ENCODE assay signal across 18 cellular contexts in the genomic region with DNA sequence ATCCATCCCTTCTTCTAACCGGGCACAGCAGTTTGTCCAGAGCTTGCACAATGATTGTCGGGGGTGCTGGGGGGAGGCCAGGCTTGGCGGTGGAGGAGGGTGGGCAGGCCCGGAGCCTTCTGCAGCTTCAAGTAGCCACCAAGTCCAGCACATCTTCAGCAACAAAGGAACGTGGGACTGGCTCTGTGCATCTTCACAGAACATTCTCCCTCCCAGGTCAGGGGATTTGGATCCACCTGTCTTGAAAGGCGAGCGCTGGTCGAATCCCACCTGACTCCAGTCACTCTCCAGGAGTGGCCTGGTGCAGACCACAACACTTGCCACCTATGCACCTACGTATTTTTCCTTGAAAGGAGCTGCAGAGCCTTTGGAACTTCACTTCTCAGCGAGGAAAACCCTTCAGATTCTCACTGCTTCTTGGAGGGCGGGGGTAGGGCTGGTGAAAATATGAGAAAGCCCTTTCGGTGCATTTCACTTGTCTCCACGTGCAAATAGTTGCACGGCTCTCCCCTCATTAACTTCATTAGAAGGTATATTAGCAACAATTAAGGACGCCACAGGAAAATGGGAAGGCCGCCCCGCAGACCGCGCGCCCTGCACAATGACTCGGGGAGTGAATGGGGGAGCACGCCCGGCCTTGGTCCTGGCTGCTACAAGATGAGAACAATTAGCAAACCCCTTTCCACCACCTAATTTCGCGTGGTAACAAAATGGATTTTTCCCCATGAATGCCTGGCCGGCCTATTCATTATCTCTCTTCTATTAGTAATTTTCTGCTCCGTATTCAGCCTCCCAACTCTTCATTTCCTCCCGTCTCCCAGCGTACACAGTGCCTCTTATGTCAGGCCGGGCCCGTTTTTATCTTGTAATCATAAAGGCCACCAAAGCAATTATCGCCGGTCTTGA.
DNase-seq lines count a peak whose midpoint lies in the region; ATAC-seq and TF ChIP-seq lines count a peak whose summit lies in the region.
"Had no signal": no experiment of that assay in that cellular context is flagged by ENCODE, and none has a peak within 500 bp of the region (broad histone marks: within the 10 kb centered on the region; RNA-seq: fewer than 3 reads in every experiment).

No MANE protein-coding gene starts in this region.

- no peak overlapping the region for H3K4me2 ChIP-seq in Karpas-422 (ENCODE audit: low read depth, low read length, poor library complexity, severe bottlenecking)

- H3K27ac Mint-ChIP-seq in brain (peak overlapping the region in 3 of 5 experiments; percentile 23 to 99 (median 95)), naive B cell (no peak overlapping the region)
- H3K27ac Mint-ChIP-seq in stimulated activated effector memory CD8-positive, alpha-beta T cell treated with anti-CD3 and anti-CD28 coated beads, Interleukin-12 subunit alpha, Interleukin-12 subunit beta, amount 100 ng/mL, for 72 hours, result no peak overlapping the region
- H3K27ac Mint-ChIP-seq: activated B cell treated with CpG ODN at 0.5 μM for 24 hours; activated T-helper 2 cell treated with anti-CD3 and anti-CD28 coated beads, Interferon-gamma antibody, Interleukin-2, Interleukin-4, amounts not matched to agents 10 μg/mL and 5 μg/mL and 100 μg/mL, durations not matched to agents 14 hours and 24 hours and 36 hours; stimulated activated memory B cell treated with anti-CD40 and anti-IgM and Interleukin-4, amounts not matched to agents 10 μg/mL and 1 μg/mL and 100 μg/mL, for 72 hours had no signal

- no peak overlapping the region for H2AFZ ChIP-seq in Karpas-422 (ENCODE audit: low read length)

- H3K27ac ChIP-seq in left ventricle myocardium inferior (replicated peaks) (no peak overlapping the region), urinary bladder (ENCODE audit: low read depth) (no peak overlapping the region), Karpas-422 (ENCODE audit: low read length) (no peak overlapping the region)
- H3K27ac ChIP-seq: esophagus muscularis mucosa, SJCRH30 had no signal

- 24% methylated on average over 33 of the region's 33 CpGs for WGBS in urinary bladder

- H3K36me3 Mint-ChIP-seq in brain (peaks cover 35% of the 10 kb centered on the region), naive B cell (no peaks in the 10 kb centered on the region)
- H3K36me3 Mint-ChIP-seq in stimulated activated effector memory CD8-positive, alpha-beta T cell treated with anti-CD3 and anti-CD28 coated beads, Interleukin-12 subunit alpha, Interleukin-12 subunit beta, amount 100 ng/mL, for 72 hours, result no peaks in the 10 kb centered on the region
- H3K36me3 Mint-ChIP-seq: stimulated activated memory B cell treated with anti-CD40 and anti-IgM and Interleukin-4, amounts not matched to agents 10 μg/mL and 1 μg/mL and 100 μg/mL, for 72 hours had no signal

- H3K9me2 ChIP-seq in Karpas-422 (replicated peaks; ENCODE audit: insufficient read depth, low read length), result no peaks in the 10 kb centered on the region

- H3K4me3 Mint-ChIP-seq in brain (peak overlapping the region in 3 of 5 experiments; percentile 86 to 88 (median 87)), naive B cell (peak overlapping the region in 5 of 8 donors; percentile 29 to 67 (median 40))
- no peak overlapping the region for H3K4me3 Mint-ChIP-seq in stimulated activated effector memory CD8-positive, alpha-beta T cell treated with anti-CD3 and anti-CD28 coated beads, Interleukin-12 subunit alpha, Interleukin-12 subunit beta, amount 100 ng/mL, for 72 hours
- H3K4me3 Mint-ChIP-seq: activated B cell treated with CpG ODN at 0.5 μM for 24 hours; stimulated activated memory B cell treated with anti-CD40 and anti-IgM and Interleukin-4, amounts not matched to agents 10 μg/mL and 1 μg/mL and 100 μg/mL, for 72 hours had no signal

- H3K9me3 ChIP-seq in left ventricle myocardium inferior (replicated peaks) (no peaks in the 10 kb centered on the region), Karpas-422 (ENCODE audit: low read length) (no peaks in the 10 kb centered on the region)
- H3K9me3 ChIP-seq: BE2C, esophagus muscularis mucosa, SJCRH30 had no signal

- DNase-seq in left ventricle myocardium inferior, result no peak
- DNase-seq in left ventricle myocardium superior, result no peak
- DNase-seq in naive B cell, result no peak
- no peak for DNase-seq in Karpas-422
- DNase-seq in stimulated activated effector memory CD8-positive, alpha-beta T cell treated with anti-CD3 and anti-CD28 coated beads, Interleukin-12 subunit alpha, Interleukin-12 subunit beta, amount 100 ng/mL, for 72 hours (ENCODE audit: low spot score in 2 of 2), result no peak
- DNase-seq: activated B cell treated with CpG ODN at 0.5 μM for 24 hours; BE2C; central memory CD4-positive, alpha-beta T cell; MV-4-11; NCI-H2171 treated with DMSO at 0.1 percent for 48 hours; SJCRH30; stimulated activated CD4-positive, alpha-beta T cell treated with anti-CD3 and anti-CD28 coated beads, Interleukin-4, amount 100 ng/mL, for 1 hour had no signal

- H3K4me1 ChIP-seq in left ventricle myocardium inferior (peaks cover 30% of the 10 kb centered on the region), urinary bladder (ENCODE audit: insufficient read depth) (peaks cover 4% of the 10 kb centered on the region), Karpas-422 (ENCODE audit: low read length) (no peaks in the 10 kb centered on the region)
- H3K4me1 ChIP-seq: BE2C, SJCRH30 had no signal

- TF ChIP-seq CTCF in left ventricle myocardium inferior (IDR thresholded peaks at IDR 0.05; ENCODE audit: borderline replicate concordance) (no peak), brain (conservative IDR thresholded peaks at IDR 0.05) (no peak)

- H3K4me3 ChIP-seq in left ventricle myocardium inferior, result peak overlapping the region; percentile 49
- peak overlapping the region; percentile 7 for H3K4me3 ChIP-seq in urinary bladder (ENCODE audit: low read depth, low read length)
- H3K4me3 ChIP-seq in Karpas-422 (ENCODE audit: low read length), result no peak overlapping the region
- H3K4me3 ChIP-seq: SJCRH30 had no signal

- H3K79me2 ChIP-seq in Karpas-422 (ENCODE audit: low read length), result no peaks in the 10 kb centered on the region

- H3K9me3 Mint-ChIP-seq in brain (peaks cover 0 to 83% (median 0%) of the 10 kb centered on the region in 5 experiments), naive B cell (peaks cover 0 to 4% (median 0%) of the 10 kb centered on the region in 7 donors)
- no peaks in the 10 kb centered on the region for H3K9me3 Mint-ChIP-seq in stimulated activated effector memory CD8-positive, alpha-beta T cell treated with anti-CD3 and anti-CD28 coated beads, Interleukin-12 subunit alpha, Interleukin-12 subunit beta, amount 100 ng/mL, for 72 hours
- H3K9me3 Mint-ChIP-seq: activated B cell treated with CpG ODN at 0.5 μM for 24 hours; activated T-helper 2 cell treated with anti-CD3 and anti-CD28 coated beads, Interferon-gamma antibody, Interleukin-2, Interleukin-4, amounts not matched to agents 10 μg/mL and 5 μg/mL and 100 μg/mL, durations not matched to agents 14 hours and 24 hours and 36 hours; stimulated activated memory B cell treated with anti-CD40 and anti-IgM and Interleukin-4, amounts not matched to agents 10 μg/mL and 1 μg/mL and 100 μg/mL, for 72 hours had no signal

- H3K4me1 Mint-ChIP-seq in brain, result peaks cover 80% of the 10 kb centered on the region
- peaks cover 0 to 14% (median 4%) of the 10 kb centered on the region in 3 donors for H3K4me1 Mint-ChIP-seq in naive B cell
- peaks cover 6% of the 10 kb centered on the region for H3K4me1 Mint-ChIP-seq in stimulated activated effector memory CD8-positive, alpha-beta T cell treated with anti-CD3 and anti-CD28 coated beads, Interleukin-12 subunit alpha, Interleukin-12 subunit beta, amount 100 ng/mL, for 72 hours
- H3K4me1 Mint-ChIP-seq: activated B cell treated with CpG ODN at 0.5 μM for 24 hours; stimulated activated memory B cell treated with anti-CD40 and anti-IgM and Interleukin-4, amounts not matched to agents 10 μg/mL and 1 μg/mL and 100 μg/mL, for 72 hours had no signal

- intact Hi-C loops in left ventricle myocardium inferior (cut with micrococcal nuclease) (no loop called here), left ventricle myocardium superior (cut with micrococcal nuclease) (no loop called here)

- H3K27me3 ChIP-seq in left ventricle myocardium inferior (ENCODE audit: low read depth) (peaks cover 98% of the 10 kb centered on the region), Karpas-422 (ENCODE audit: low read length) (no peaks in the 10 kb centered on the region)
- H3K27me3 ChIP-seq: SJCRH30 had no signal

- H3K27me3 Mint-ChIP-seq in brain, result peaks cover 62% of the 10 kb centered on the region
- H3K27me3 Mint-ChIP-seq in naive B cell, result peaks cover 70 to 75% (median 72%) of the 10 kb centered on the region in 3 donors

- H3K9ac ChIP-seq in Karpas-422 (ENCODE audit: low read length), result no peak overlapping the region

- ATAC-seq in left ventricle myocardium superior (no peak), naive B cell (ENCODE audit: low read depth in 2 of 2) (no peak), GM21381 (IDR thresholded peaks at IDR 0.05; ENCODE audit: unreplicated experiment) (no peak)
- no peak for ATAC-seq in stimulated activated effector memory CD8-positive, alpha-beta T cell treated with anti-CD3 and anti-CD28 coated beads, Interleukin-12 subunit alpha, Interleukin-12 subunit beta, amount 100 ng/mL, for 72 hours
- ATAC-seq: stimulated activated memory B cell treated with anti-CD40 and anti-IgM and Interleukin-4, amounts not matched to agents 10 μg/mL and 1 μg/mL and 100 μg/mL, for 72 hours had no signal

- no peaks in the 10 kb centered on the region for H3K36me3 ChIP-seq in left ventricle myocardium inferior
- H3K36me3 ChIP-seq in urinary bladder (ENCODE audit: insufficient read depth), result no peaks in the 10 kb centered on the region
- H3K36me3 ChIP-seq in Karpas-422 (ENCODE audit: insufficient read depth, low read length), result no peaks in the 10 kb centered on the region
- H3K36me3 ChIP-seq: BE2C, esophagus muscularis mucosa had no signal

- H4K20me1 ChIP-seq in Karpas-422 (ENCODE audit: insufficient read depth, low read depth, low read length), result no peaks in the 10 kb centered on the region

Comparison
In these comparisons a context has a peak if more than half of its experiments do, and no peak if none do; other contexts are left out.
1. H3K27ac Mint-ChIP-seq: peak in brain (3 of 5); none in naive B cell (0 of 6) and stimulated activated effector memory CD8-positive, alpha-beta T cell treated with anti-CD3 and anti-CD28 coated beads, Interleukin-12 subunit alpha, Interleukin-12 subunit beta, amount 100 ng/mL, for 72 hours (single experiment).